Comparison of ENCODE assay signal across 16 cellular contexts in the genomic region with DNA sequence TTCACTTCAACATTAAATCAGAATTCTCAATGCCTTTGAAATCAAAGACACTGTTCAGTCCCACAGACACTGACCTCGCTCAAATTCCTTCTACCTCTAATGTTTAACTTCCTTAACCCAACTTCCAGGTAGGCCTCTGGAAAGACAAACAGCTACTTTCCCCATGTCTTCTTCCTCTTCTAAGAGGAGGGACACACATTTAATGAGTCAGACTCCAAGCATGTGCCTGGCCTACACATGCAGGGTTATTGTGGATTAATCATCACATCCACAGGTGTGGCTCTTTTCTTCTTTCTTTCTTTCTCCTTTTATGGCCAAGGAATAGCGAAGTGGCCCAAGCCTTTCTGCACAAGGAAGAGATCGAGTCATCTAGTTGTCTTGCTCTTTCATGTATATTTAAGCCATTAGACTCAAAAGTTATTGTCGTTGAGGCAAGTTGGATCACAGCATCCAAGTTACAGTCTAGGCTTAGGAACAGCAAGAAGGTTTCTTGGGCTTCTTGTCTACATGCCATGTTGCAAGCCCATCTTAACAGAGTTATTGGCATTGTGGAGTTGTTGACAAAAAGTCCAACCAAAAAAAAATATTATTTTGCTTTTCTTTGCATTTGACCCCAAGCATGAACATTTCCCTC.
DNase-seq lines count a peak whose midpoint lies in the region; ATAC-seq and TF ChIP-seq lines count a peak whose summit lies in the region.
"Had no signal": no experiment of that assay in that cellular context is flagged by ENCODE, and none has a peak within 500 bp of the region (broad histone marks: within the 10 kb centered on the region; RNA-seq: fewer than 3 reads in every experiment).

No MANE protein-coding gene starts in this region.

- no peak for ATAC-seq in GM23338
- ATAC-seq: activated naive CD8-positive, alpha-beta T cell treated with anti-CD3 and anti-CD28 coated beads, Interleukin-2, amount 50 U/mL, for 24 hours; gastroesophageal sphincter; natural killer cell treated with Interleukin-12 subunit alpha and Interleukin-12 subunit beta and Interleukin-15 and Interleukin-18, amount 100 ng/mL, for 72 hours had no signal

- BruUV-seq in PC-9 (replicated peaks; lab: Mats Ljungman, UMichigan) = TSS peak; percentile 99

- H2BK12ac ChIP-seq in trophoblast cell (ENCODE audit: low read length) = no peak overlapping the region

- no peak overlapping the region for H4K91ac ChIP-seq in trophoblast cell (ENCODE audit: low read depth, low read length)

- no peak overlapping the region for H3K4ac ChIP-seq in trophoblast cell (ENCODE audit: low read depth, low read length)

- no peak overlapping the region for H3K27ac ChIP-seq in GM23338 (ENCODE audit: low read depth)
- H3K27ac ChIP-seq in PC-9 = peak overlapping the region; percentile 78
- H3K27ac ChIP-seq in trophoblast cell (ENCODE audit: low read depth, low read length) = peak overlapping the region; percentile 78
- no peak overlapping the region for H3K27ac ChIP-seq in prostate gland
- H3K27ac ChIP-seq: gastroesophageal sphincter had no signal

- H3K9ac ChIP-seq in trophoblast cell (ENCODE audit: low read length) = no peak overlapping the region

- DNase-seq in GM23338 (ENCODE audit: low spot score) (no peak), PC-9 (peak; percentile 57 to 95), fibroblast of pulmonary artery (ENCODE audit: low read depth) (peak; percentile 39), trophoblast cell (peak; percentile 9 to 18), nucleus accumbens (lab: John Stamatoyannopoulos, UW) (no peak), NCI-H1436 (lab: John Stamatoyannopoulos, UW) (no peak), prostate gland (ENCODE audit: low spot score) (no peak), cortex of kidney (lab: John Stamatoyannopoulos, UW) (no peak)
- DNase-seq: activated CD4-positive, alpha-beta T cell treated with anti-CD3 and anti-CD28 coated beads for 1 hour; activated naive CD8-positive, alpha-beta T cell treated with anti-CD3 and anti-CD28 coated beads, Interleukin-2, amount 50 U/mL, for 24 hours; activated T-cell treated with anti-CD3 and anti-CD28 coated beads, Interleukin-2, amount 50 U/mL, for 1 hour; CD4-positive, alpha-beta T cell; Kasumi-1; kidney had no signal

- H4K8ac ChIP-seq in trophoblast cell (ENCODE audit: low read depth, low read length) = no peak overlapping the region

- POLR2A ChIA-PET in PC-9 (lab: Charles Lee; ENCODE audit: unreplicated experiment) = interaction anchor here (0.6 to 1.0 kb wide), 5 partner anchors 67 to 387 kb away, joined by 3 to 5 read pairs (median 3); no protein-coding TSS in a partner anchor

- no peak for TF ChIP-seq POLR2A in prostate gland (IDR thresholded peaks at IDR 0.05)

- H3K18ac ChIP-seq in trophoblast cell (ENCODE audit: low read length) = no peak overlapping the region

- peak overlapping the region; percentile 83 for H2BK5ac ChIP-seq in trophoblast cell (ENCODE audit: low read depth, low read length, poor library complexity)

- no peak overlapping the region for H3K4me3 Mint-ChIP-seq in GM23338
- H3K4me3 Mint-ChIP-seq: activated naive CD8-positive, alpha-beta T cell treated with anti-CD3 and anti-CD28 coated beads, Interleukin-2, amount 50 U/mL, for 24 hours; CD4-positive, alpha-beta T cell; natural killer cell treated with Interleukin-12 subunit alpha and Interleukin-12 subunit beta and Interleukin-15 and Interleukin-18, amount 100 ng/mL, for 72 hours had no signal

- H3K79me1 ChIP-seq in trophoblast cell (ENCODE audit: low read length) = peaks cover 4% of the 10 kb centered on the region

- H3K4me1 Mint-ChIP-seq in GM23338 = peaks cover 5% of the 10 kb centered on the region; the same call in 2 of the 3 replicates
- H3K4me1 Mint-ChIP-seq: activated naive CD8-positive, alpha-beta T cell treated with anti-CD3 and anti-CD28 coated beads, Interleukin-2, amount 50 U/mL, for 24 hours had no signal

- no peaks in the 10 kb centered on the region for H3K36me3 Mint-ChIP-seq in GM23338 (ENCODE audit: low read depth)
- H3K36me3 Mint-ChIP-seq: natural killer cell treated with Interleukin-12 subunit alpha and Interleukin-12 subunit beta and Interleukin-15 and Interleukin-18, amount 100 ng/mL, for 72 hours had no signal

- intact Hi-C loops in PC-9 (cut with micrococcal nuclease; ENCODE audit: unreplicated experiment) = loop anchor here (5.0 kb wide), 4 partner anchors 75 to 275 kb away; no protein-coding TSS in a partner anchor
- intact Hi-C loops in prostate gland (cut with DNase I) = no loop called here

- no peak overlapping the region for H3K4me2 ChIP-seq in GM23338
- peak overlapping the region; percentile 30 for H3K4me2 ChIP-seq in PC-9
- no peak overlapping the region for H3K4me2 ChIP-seq in trophoblast cell (ENCODE audit: low read length)

- H3K23ac ChIP-seq in trophoblast cell (ENCODE audit: low read length) = no peak overlapping the region

- 0 out of 2 replicates have a peak overlapping the region, but pooled peaks have one; percentile 4 for H2AFZ ChIP-seq in GM23338
- H2AFZ ChIP-seq in PC-9 = peak overlapping the region; percentile 25; the same call in 1 of the 2 replicates
- no peak overlapping the region for H2AFZ ChIP-seq in trophoblast cell (ENCODE audit: insufficient read depth, low read length, poor library complexity)

- no peaks in the 10 kb centered on the region for H3F3A ChIP-seq in GM23338 (replicated peaks; ENCODE audit: low read depth)
- peaks cover 18% of the 10 kb centered on the region for H3F3A ChIP-seq in PC-9 (ENCODE audit: insufficient read depth, low read depth)

- no peak overlapping the region for H2AK5ac ChIP-seq in trophoblast cell (ENCODE audit: low read length)

- WGBS in trophoblast cell (ENCODE audit: extremely low coverage, insufficient coverage, insufficient read length) = no CpG with 5 or more reads among the region's 4 CpGs
- WGBS in prostate gland = 85% methylated on average over 4 of the region's 4 CpGs

- H3K9me3 Mint-ChIP-seq in GM23338 = no peaks in the 10 kb centered on the region; the same call in 2 of the 3 replicates
- H3K9me3 Mint-ChIP-seq: activated naive CD8-positive, alpha-beta T cell treated with anti-CD3 and anti-CD28 coated beads, Interleukin-2, amount 50 U/mL, for 24 hours; CD4-positive, alpha-beta T cell had no signal

- peaks cover 16% of the 10 kb centered on the region for H3K9me2 ChIP-seq in GM23338 (ENCODE audit: insufficient read depth)
- H3K9me2 ChIP-seq in PC-9 (ENCODE audit: insufficient read depth) = no peaks in the 10 kb centered on the region

- peak overlapping the region; percentile 73 for H2BK120ac ChIP-seq in trophoblast cell (ENCODE audit: insufficient read depth, low read length, poor library complexity)

- H4K20me1 ChIP-seq in GM23338 (replicated peaks; ENCODE audit: insufficient read depth) (no peaks in the 10 kb centered on the region), PC-9 (ENCODE audit: insufficient read depth) (no peaks in the 10 kb centered on the region)

- H3K36me3 ChIP-seq in GM23338 (ENCODE audit: insufficient read depth) = no peaks in the 10 kb centered on the region
- H3K36me3 ChIP-seq in PC-9 (ENCODE audit: low read depth) = no peaks in the 10 kb centered on the region; the same call in 1 of the 2 replicates
- no peaks in the 10 kb centered on the region for H3K36me3 ChIP-seq in trophoblast cell (ENCODE audit: control insufficient read depth in 1 of 2, insufficient read depth in 2 of 2, low read length in 2 of 2)
- no peaks in the 10 kb centered on the region for H3K36me3 ChIP-seq in prostate gland
- H3K36me3 ChIP-seq: gastroesophageal sphincter had no signal

- peaks cover 15% of the 10 kb centered on the region; the same call in 1 of the 2 replicates for H3K9me3 ChIP-seq in PC-9 (ENCODE audit: insufficient read depth, low read depth)
- H3K9me3 ChIP-seq in trophoblast cell (ENCODE audit: insufficient read depth, low read depth, low read length) = no peaks in the 10 kb centered on the region
- H3K9me3 ChIP-seq in prostate gland = no peaks in the 10 kb centered on the region
- H3K9me3 ChIP-seq: gastroesophageal sphincter had no signal

- H3K4me1 ChIP-seq in GM23338 (ENCODE audit: insufficient read depth) (no peaks in the 10 kb centered on the region; the same call in 1 of the 2 replicates), PC-9 (replicated peaks; ENCODE audit: insufficient read depth) (peaks cover 14% of the 10 kb centered on the region), trophoblast cell (ENCODE audit: control insufficient read depth in 1 of 2, insufficient read depth in 2 of 2, low read length in 2 of 2) (peaks cover 2 to 4% of the 10 kb centered on the region in 2 experiments), prostate gland (replicated peaks) (no peaks in the 10 kb centered on the region)

- H3K27me3 ChIP-seq in GM23338 (ENCODE audit: insufficient read depth) = no peaks in the 10 kb centered on the region
- no peaks in the 10 kb centered on the region for H3K27me3 ChIP-seq in PC-9 (ENCODE audit: insufficient read depth, low read depth)
- no peaks in the 10 kb centered on the region for H3K27me3 ChIP-seq in trophoblast cell (ENCODE audit: insufficient read depth, low read length)
- no peaks in the 10 kb centered on the region for H3K27me3 ChIP-seq in prostate gland (replicated peaks; ENCODE audit: insufficient read depth)
- H3K27me3 ChIP-seq: gastroesophageal sphincter had no signal

- no peaks in the 10 kb centered on the region for H3K27me3 Mint-ChIP-seq in GM23338 (ENCODE audit: insufficient read depth, low read depth, poor library complexity)

- H4K12ac ChIP-seq in trophoblast cell (ENCODE audit: low read depth, low read length) = no peak overlapping the region

- H3K14ac ChIP-seq in trophoblast cell (ENCODE audit: low read length) = no peak overlapping the region

- TF ChIP-seq CTCF in GM23338 (conservative IDR thresholded peaks at IDR 0.05; ENCODE audit: low read depth in 2 of 2) = no peak
- TF ChIP-seq CTCF in PC-9 (conservative IDR thresholded peaks at IDR 0.05) = no peak
- no peak for TF ChIP-seq CTCF in fibroblast of pulmonary artery (IDR thresholded peaks at IDR 0.05; ENCODE audit: low read length, missing control alignments)
- TF ChIP-seq CTCF in prostate gland (IDR thresholded peaks at IDR 0.05) = no peak

- H3K4me3 ChIP-seq in GM23338 (no peak overlapping the region), PC-9 (no peak overlapping the region), fibroblast of pulmonary artery (replicated peaks; ENCODE audit: low read depth, low read length) (no peak overlapping the region), trophoblast cell (ENCODE audit: low read depth, low read length) (no peak overlapping the region), prostate gland (no peak overlapping the region)
- H3K4me3 ChIP-seq: gastroesophageal sphincter had no signal

- H3K79me2 ChIP-seq in GM23338 (replicated peaks; ENCODE audit: insufficient read depth) (no peaks in the 10 kb centered on the region), PC-9 (ENCODE audit: low read depth) (no peaks in the 10 kb centered on the region), trophoblast cell (ENCODE audit: control insufficient read depth, insufficient read depth, low read length, poor library complexity) (no peaks in the 10 kb centered on the region)

- CTCF ChIA-PET in PC-9 (lab: Charles Lee) = no interaction called here

- H3K27ac Mint-ChIP-seq in GM23338 = no peak overlapping the region
- H3K27ac Mint-ChIP-seq: activated naive CD8-positive, alpha-beta T cell treated with anti-CD3 and anti-CD28 coated beads, Interleukin-2, amount 50 U/mL, for 24 hours; CD4-positive, alpha-beta T cell; natural killer cell treated with Interleukin-12 subunit alpha and Interleukin-12 subunit beta and Interleukin-15 and Interleukin-18, amount 100 ng/mL, for 72 hours had no signal

Comparison
In these comparisons a context has a peak if more than half of its experiments do, and no peak if none do; other contexts are left out.
1. DNase-seq: peak in PC-9 (2 of 2), fibroblast of pulmonary artery (single experiment) and trophoblast cell (2 of 2); none in GM23338 (single experiment), nucleus accumbens (0 of 56), NCI-H1436 (single experiment), prostate gland (single experiment) and cortex of kidney (single experiment).
2. H3K27ac ChIP-seq: peak in PC-9 (single experiment) and trophoblast cell (single experiment); none in GM23338 (single experiment) and prostate gland (0 of 2).